In genomic region chr10:120735773-120736371, GRCh38 we compare ENCODE assay signal across 8 cellular contexts.
DNase-seq lines count a peak whose midpoint lies in the region; ATAC-seq and TF ChIP-seq lines count a peak whose summit lies in the region.

No MANE protein-coding gene starts in this region.

- no TSS peak for BruUV-seq in OCI-LY7 (replicated peaks; lab: Mats Ljungman, UMichigan)

- H3K9me3 Mint-ChIP-seq in endothelial cell (ENCODE audit: unreplicated experiment): no peaks in the 10 kb centered on the region

- H3K4me3 ChIP-seq in OCI-LY7 (ENCODE audit: low read depth, low read length, poor library complexity, severe bottlenecking) (no peak overlapping the region), psoas muscle (no peak overlapping the region)

- H3K4me1 Mint-ChIP-seq in endothelial cell (ENCODE audit: unreplicated experiment): no peaks in the 10 kb centered on the region

- intact Hi-C loops in OCI-LY7 (cut with micrococcal nuclease; ENCODE audit: unreplicated experiment): no loop called here
- intact Hi-C loops in psoas muscle (cut with DNase I): no loop called here

- no peak overlapping the region for H3K27ac Mint-ChIP-seq in endothelial cell (ENCODE audit: unreplicated experiment)

- H3K27ac ChIP-seq in OCI-LY7 (ENCODE audit: low read depth, low read length, poor library complexity, severe bottlenecking) (no peak overlapping the region), psoas muscle (no peak overlapping the region)

- H3K9me2 ChIP-seq in OCI-LY7 (ENCODE audit: insufficient read depth, low read length): no peaks in the 10 kb centered on the region

- H3K36me3 ChIP-seq in OCI-LY7 (ENCODE audit: insufficient read depth, low read length) (no peaks in the 10 kb centered on the region), psoas muscle (ENCODE audit: insufficient read depth in 1 of 2, low read depth in 1 of 2) (no peaks in the 10 kb centered on the region)

- no peaks in the 10 kb centered on the region for H3K9me3 ChIP-seq in OCI-LY7 (ENCODE audit: low read length)
- no peaks in the 10 kb centered on the region for H3K9me3 ChIP-seq in psoas muscle

- H3K27me3 ChIP-seq in psoas muscle (ENCODE audit: insufficient read depth in 3 of 3, low read length in 2 of 3): no peaks in the 10 kb centered on the region

- DNase-seq in DMS114 treated with DMSO at 0.1 percent for 48 hours (lab: John Stamatoyannopoulos, UW; ENCODE audit: unreplicated experiment) (peak; percentile 51), HCEC 1CT (peak; percentile 12), OCI-LY7 (ENCODE audit: low spot score) (peak; percentile 29), endothelial cell (ENCODE audit: low spot score) (no peak), psoas muscle (no peak), ureter (ENCODE audit: low spot score) (no peak)

- H3K4me1 ChIP-seq in OCI-LY7 (ENCODE audit: insufficient read depth, low read length, poor library complexity, severe bottlenecking): no peaks in the 10 kb centered on the region
- H3K4me1 ChIP-seq in psoas muscle: no peaks in the 10 kb centered on the region

- no peak overlapping the region for H3K4me2 ChIP-seq in OCI-LY7 (ENCODE audit: low read length)

- CTCF ChIA-PET in OCI-LY7 (lab: Charles Lee; ENCODE audit: unreplicated experiment): interaction anchor here (0.6 kb wide), 1 partner anchor 52 kb away, joined by 7 read pairs; no protein-coding TSS in a partner anchor

- H3K27me3 Mint-ChIP-seq in endothelial cell (ENCODE audit: unreplicated experiment): peaks cover 4% of the 10 kb centered on the region

- H3K36me3 Mint-ChIP-seq in endothelial cell (ENCODE audit: low read depth, unreplicated experiment): no peaks in the 10 kb centered on the region

- H2AFZ ChIP-seq in OCI-LY7 (ENCODE audit: low read length): no peak overlapping the region

- no peaks in the 10 kb centered on the region for H3K79me2 ChIP-seq in OCI-LY7 (ENCODE audit: insufficient read depth, low read depth, low read length)

- 51 to 55% (median 55%) methylated on average over 5 of the region's 5 CpGs for WGBS in psoas muscle, 3 donors

- H3K4me3 Mint-ChIP-seq in endothelial cell (ENCODE audit: unreplicated experiment): no peak overlapping the region

- POLR2A ChIA-PET in OCI-LY7 (lab: Charles Lee): interaction anchor here (0.7 kb wide), 1 partner anchor 1715 kb away, joined by 3 read pairs; no protein-coding TSS in a partner anchor

- H4K20me1 ChIP-seq in OCI-LY7 (ENCODE audit: insufficient read depth, low read length): no peaks in the 10 kb centered on the region

- no peak for ATAC-seq in psoas muscle
- ATAC-seq in HG03025 (IDR thresholded peaks at IDR 0.05; ENCODE audit: low FRiP score, unreplicated experiment): no peak
- ATAC-seq in HG03139 (IDR thresholded peaks at IDR 0.05; ENCODE audit: unreplicated experiment): no peak

- peak; percentile 87 for TF ChIP-seq CTCF in OCI-LY7 (conservative IDR thresholded peaks at IDR 0.05; ENCODE audit: low read length)
- TF ChIP-seq CTCF in endothelial cell (IDR thresholded peaks at IDR 0.05; ENCODE audit: unreplicated experiment): peak; percentile 87
- peak; percentile 36 for TF ChIP-seq CTCF in psoas muscle (IDR thresholded peaks at IDR 0.05)

Comparison
In these comparisons a context has a peak if more than half of its experiments do, and no peak if none do; other contexts are left out.
1. DNase-seq: peak in DMS114 treated with DMSO at 0.1 percent for 48 hours (single experiment), HCEC 1CT (single experiment) and OCI-LY7 (single experiment); none in endothelial cell (single experiment), psoas muscle (0 of 2) and ureter (single experiment).
2. CTCF ChIP-seq: peak in every context shown above with its lines; median percentile 87 in OCI-LY7; 87 in endothelial cell; 36 in psoas muscle.